Comparison of ENCODE assay signal across 8 cellular contexts in genomic region chr17:64497565-64498035, GRCh38. TPM values are rescaled to one million over a fixed set of nuclear protein-coding genes. Genes with fewer than 3 reads are reported as not detected.
A peak's percentile ranks its signal among the peaks of the same experiment; 100 is the strongest.
DNase-seq lines count a peak whose midpoint lies in the region; ATAC-seq and TF ChIP-seq lines count a peak whose summit lies in the region.

No MANE protein-coding gene starts in this region.

- CTCF ChIA-PET in SK-N-SH (lab: Yijun Ruan, JAX) = interaction anchor here (0.7 to 13.6 kb wide), 12 partner anchors 7 to 279 kb away, joined by 3 to 122 read pairs (median 4); partner anchors contain the start of genes CEP95 and DDX5

- DNase-seq in NCI-H2227 (lab: John Stamatoyannopoulos, UW; ENCODE audit: unreplicated experiment) = peak; percentile 41
- DNase-seq in NCI-H2227 treated with DMSO at 0.1 percent for 48 hours (lab: John Stamatoyannopoulos, UW) = no peak
- DNase-seq in SK-N-SH = no peak
- no peak for DNase-seq in fibroblast of pulmonary artery (ENCODE audit: low read depth)
- no peak for DNase-seq in NCI-H187 treated with DMSO at 0.1 percent for 48 hours (lab: John Stamatoyannopoulos, UW)
- no peak for DNase-seq in NCI-H146 (lab: John Stamatoyannopoulos, UW)

- no peaks in the 10 kb centered on the region for H3K9me2 ChIP-seq in SK-N-SH

- H3K79me2 ChIP-seq in SK-N-SH (ENCODE audit: insufficient read depth) = peaks cover 76% of the 10 kb centered on the region

- peak overlapping the region; percentile 87 to 99 for H3K27ac ChIP-seq in SK-N-SH (ENCODE audit: low read depth in 2 of 2, low read length in 1 of 2)
- H3K27ac ChIP-seq in skin epidermis = peak overlapping the region; percentile 20 to 87 (median 76)

- H3K4me1 ChIP-seq in SK-N-SH (ENCODE audit: control insufficient read depth in 1 of 2, insufficient read depth in 2 of 2, low read depth in 1 of 2, low read length in 1 of 2) = peaks cover 27 to 33% of the 10 kb centered on the region in 2 experiments

- peaks cover 55 to 58% of the 10 kb centered on the region in 2 experiments for H3K36me3 ChIP-seq in SK-N-SH (replicated peaks in 1 of 2; ENCODE audit: control insufficient read depth in 1 of 2, insufficient read depth in 2 of 2, low read length in 1 of 2)

- H2AFZ ChIP-seq in SK-N-SH (ENCODE audit: low read depth) = no peak overlapping the region

- peak overlapping the region; percentile 90 for H3K4me2 ChIP-seq in SK-N-SH

- no peak for TF ChIP-seq CTCF in SK-N-SH (IDR thresholded peaks at IDR 0.05)
- TF ChIP-seq CTCF in fibroblast of pulmonary artery (IDR thresholded peaks at IDR 0.05; ENCODE audit: low read length, missing control alignments) = no peak

- peak overlapping the region; percentile 67 for H3K9ac ChIP-seq in SK-N-SH

- H3K4me3 ChIP-seq in SK-N-SH (ENCODE audit: low read depth in 2 of 2, low read length in 1 of 2) (peak overlapping the region; percentile 78 to 81), fibroblast of pulmonary artery (replicated peaks; ENCODE audit: low read depth, low read length) (peak overlapping the region; percentile 72), skin epidermis (peak overlapping the region in 6 of 7 experiments; percentile 57 to 81 (median 58))

- ATAC-seq in HG03196 (IDR thresholded peaks at IDR 0.05; ENCODE audit: unreplicated experiment) = no peak

- H3K9me3 ChIP-seq in SK-N-SH = no peaks in the 10 kb centered on the region

- POLR2A ChIA-PET in SK-N-SH (lab: Yijun Ruan, JAX) = interaction anchor here (0.5 to 4.2 kb wide), 7 partner anchors 9 to 147 kb away, joined by 3 to 140 read pairs (median 5); partner anchors contain the start of genes CEP95 and DDX5

- H3F3A ChIP-seq in SK-N-SH (replicated peaks; ENCODE audit: insufficient read depth) = peaks cover 60% of the 10 kb centered on the region

- H4K20me1 ChIP-seq in SK-N-SH (ENCODE audit: insufficient read depth) = peaks cover 55% of the 10 kb centered on the region

- no peaks in the 10 kb centered on the region for H3K27me3 ChIP-seq in SK-N-SH (ENCODE audit: insufficient read depth)

- WGBS in SK-N-SH (ENCODE audit: low lambda C conversion rate) = 49% methylated on average over 4 of the region's 4 CpGs

- TF ChIP-seq EP300 in SK-N-SH (IDR thresholded peaks at IDR 0.05; ENCODE audit: borderline replicate concordance in 1 of 2, low read depth in 1 of 2, low read length in 1 of 2) = peak in 1 of 2 experiments; percentile 2; a peak in 1 of 4 replicates

- TF ChIP-seq RAD21 in SK-N-SH (IDR thresholded peaks at IDR 0.05; ENCODE audit: low read length) = no peak

TF ChIP-seq in SK-N-SH, 30 proteins besides CTCF, POLR2A, EP300 and RAD21:
- TF ChIP-seq MXI1 (IDR thresholded peaks at IDR 0.05; ENCODE audit: low read depth, low read length) (no peak), ZBTB33 (IDR thresholded peaks at IDR 0.05; ENCODE audit: borderline replicate concordance, low read depth) (0 out of 2 replicates have a peak, but pooled peaks have one; percentile 1), PBX3 (IDR thresholded peaks at IDR 0.05) (peak; percentile 11; the same call in 1 of the 2 replicates)

RNA-seq across cellular contexts. Expression of gene POLG2, which starts 0.7 kb away (rescaled TPM):
- 18.0 and 20.1 TPM in 2 replicates for polyA plus RNA-seq in SK-N-SH (2012; rRNA removed)
- polyA plus RNA-seq in SK-N-SH (2012; cell fraction: cytosol; rRNA removed) = 12.7 and 14.4 TPM in 2 replicates
- polyA plus RNA-seq in SK-N-SH (2012; cell fraction: nucleus; rRNA removed) = 65.9 and 91.3 TPM in 2 replicates

RNA-seq across cellular contexts. Expression of gene DDX5, which starts 8.5 kb away (rescaled TPM):
- polyA plus RNA-seq in SK-N-SH (2012; rRNA removed) = 1,642 and 1,870 TPM in 2 replicates
- 977 and 1,042 TPM in 2 replicates for polyA plus RNA-seq in SK-N-SH (2012; cell fraction: cytosol; rRNA removed)
- polyA plus RNA-seq in SK-N-SH (2012; cell fraction: nucleus; rRNA removed) = 3,803 and 5,284 TPM in 2 replicates

RNA-seq across cellular contexts. Expression of gene CEP95, which starts 9.2 kb away (rescaled TPM):
- polyA plus RNA-seq in SK-N-SH (2012; rRNA removed) = 30.8 and 40.1 TPM in 2 replicates
- 25.2 and 26.1 TPM in 2 replicates for polyA plus RNA-seq in SK-N-SH (2012; cell fraction: cytosol; rRNA removed)
- 96.9 and 165 TPM in 2 replicates for polyA plus RNA-seq in SK-N-SH (2012; cell fraction: nucleus; rRNA removed)

RNA-seq across cellular contexts. Expression of gene MILR1, which starts 48.7 kb away (rescaled TPM):
- polyA plus RNA-seq in SK-N-SH (2012; rRNA removed) = 4.9 and 6.0 TPM in 2 replicates
- polyA plus RNA-seq in SK-N-SH (2012; cell fraction: cytosol; rRNA removed) = 4.8 and 4.9 TPM in 2 replicates
- 7.0 and 12.2 TPM in 2 replicates for polyA plus RNA-seq in SK-N-SH (2012; cell fraction: nucleus; rRNA removed)
